In genomic region chrX:9529223-9529622, GRCh38 we compare ENCODE assay signal across 1 cellular context.
TF ChIP-seq lines count a peak whose summit lies in the region.

No MANE protein-coding gene starts in this region.

TF ChIP-seq in H1, 55 proteins besides CTCF, POLR2A, EP300 and RAD21:
- TF ChIP-seq TBP (IDR thresholded peaks at IDR 0.05; ENCODE audit: low read depth, low read length) (no peak), BRCA1 (IDR thresholded peaks at IDR 0.05; ENCODE audit: low read depth, low read length) (no peak), TAF1 (IDR thresholded peaks at IDR 0.05; ENCODE audit: low read depth, low read length) (no peak), PHF8 (conservative IDR thresholded peaks at IDR 0.05; ENCODE audit: low read depth, low read length) (no peak), SAP30 (IDR thresholded peaks at IDR 0.05; ENCODE audit: insufficient read depth, insufficient replicate concordance, low read length) (no peak), BCL11A (IDR thresholded peaks at IDR 0.05; ENCODE audit: low read depth in 2 of 2, low read length in 2 of 2) (no peak), ATF3 (IDR thresholded peaks at IDR 0.05; ENCODE audit: insufficient read depth, low read depth, low read length) (no peak), MAX (IDR thresholded peaks at IDR 0.05) (no peak), HDAC6 (IDR thresholded peaks at IDR 0.05; ENCODE audit: low read depth, low read length) (no peak), YY1 (IDR thresholded peaks at IDR 0.05; ENCODE audit: low read depth, low read length) (no peak), GTF2F1 (IDR thresholded peaks at IDR 0.05; ENCODE audit: borderline replicate concordance, low read depth, low read length) (no peak), RXRA (IDR thresholded peaks at IDR 0.05; ENCODE audit: insufficient read depth, low read depth, low read length) (no peak), RNF2 (IDR thresholded peaks at IDR 0.05; ENCODE audit: borderline replicate concordance, low read depth, low read length, missing control alignments, poor library complexity, severe bottlenecking) (no peak), CEBPB (IDR thresholded peaks at IDR 0.05; ENCODE audit: low read depth, low read length) (no peak), EZH2 (IDR thresholded peaks at IDR 0.05; ENCODE audit: low read depth, low read length, severe bottlenecking) (no peak), SP1 (IDR thresholded peaks at IDR 0.05; ENCODE audit: low read depth, low read length) (no peak), ASH2L (IDR thresholded peaks at IDR 0.05; ENCODE audit: low read length) (no peak)
